Comparison of ENCODE assay signal across 18 cellular contexts in the genomic region with DNA sequence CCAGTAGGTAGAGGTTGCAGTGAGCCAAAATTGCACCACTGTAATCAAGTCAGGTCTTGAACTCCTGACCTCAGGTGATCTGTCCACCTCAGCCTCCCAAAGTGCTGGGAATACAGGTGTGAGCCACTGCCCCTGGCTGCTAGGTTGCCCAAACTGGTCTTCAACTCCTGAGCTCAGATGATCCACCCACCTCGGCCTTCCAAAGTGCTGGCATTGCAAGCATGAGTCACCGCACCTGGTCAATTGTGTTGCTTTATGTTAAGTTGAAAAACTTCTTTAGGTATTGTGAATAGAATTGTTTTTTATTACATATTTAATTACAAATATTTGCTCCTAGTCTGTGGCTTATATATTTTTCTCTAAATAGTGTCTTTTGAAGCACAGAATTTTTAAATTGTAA.
"Had no signal": no experiment of that assay in that cellular context is flagged by ENCODE, and none has a peak within 500 bp of the region (broad histone marks: within the 10 kb centered on the region; RNA-seq: fewer than 3 reads in every experiment).

No MANE protein-coding gene starts in this region.

- H3K4me1 ChIP-seq: heart left ventricle, testis, tibial nerve had no signal

- H3K27ac ChIP-seq: heart left ventricle, testis, tibial nerve had no signal

- H3K36me3 ChIP-seq: heart left ventricle, tibial nerve had no signal

- H3K27ac Mint-ChIP-seq: dendritic cell treated with granulocyte-macrophage colony-stimulating factor and Interleukin-4, amounts not matched to agents 40 ng/mL and 50 ng/mL, for 4 days; effector memory CD8-positive, alpha-beta T cell; naive thymus-derived CD8-positive, alpha-beta T cell; stimulated activated naive B cell treated with anti-CD40 and anti-IgM and Interleukin-4, amounts not matched to agents 10 μg/mL and 1 μg/mL and 100 μg/mL, for 72 hours had no signal

- H3K9me3 Mint-ChIP-seq: dendritic cell treated with granulocyte-macrophage colony-stimulating factor and Interleukin-4, amounts not matched to agents 40 ng/mL and 50 ng/mL, for 4 days; effector memory CD8-positive, alpha-beta T cell; stimulated activated naive B cell treated with anti-CD40 and anti-IgM and Interleukin-4, amounts not matched to agents 10 μg/mL and 1 μg/mL and 100 μg/mL, for 72 hours; stimulated activated naive CD8-positive, alpha-beta T cell treated with anti-CD3 and anti-CD28 coated beads, Interleukin-15, amount 100 ng/mL, for 72 hours had no signal

- H3K9me3 ChIP-seq: mucosa of descending colon, testis had no signal

- H3K4me3 Mint-ChIP-seq: dendritic cell treated with granulocyte-macrophage colony-stimulating factor and Interleukin-4, amounts not matched to agents 40 ng/mL and 50 ng/mL, for 4 days; effector memory CD8-positive, alpha-beta T cell; naive thymus-derived CD8-positive, alpha-beta T cell; stimulated activated naive B cell treated with anti-CD40 and anti-IgM and Interleukin-4, amounts not matched to agents 10 μg/mL and 1 μg/mL and 100 μg/mL, for 72 hours; stimulated activated naive CD8-positive, alpha-beta T cell treated with anti-CD3 and anti-CD28 coated beads, Interleukin-15, amount 100 ng/mL, for 72 hours had no signal

- ATAC-seq: effector memory CD8-positive, alpha-beta T cell; heart left ventricle; left colon; left ventricle myocardium superior; mucosa of descending colon; naive thymus-derived CD8-positive, alpha-beta T cell; sciatic nerve; stimulated activated naive B cell treated with anti-CD40 and anti-IgM and Interleukin-4, amounts not matched to agents 10 μg/mL and 1 μg/mL and 100 μg/mL, for 72 hours; stimulated activated naive CD8-positive, alpha-beta T cell treated with anti-CD3 and anti-CD28 coated beads, Interleukin-15, amount 100 ng/mL, for 72 hours had no signal

- H3K4me3 ChIP-seq: heart left ventricle, lung, mucosa of descending colon, testis, tibial nerve had no signal

- H3K27me3 ChIP-seq: testis, tibial nerve had no signal

- DNase-seq: effector memory CD8-positive, alpha-beta T cell; foreskin melanocyte; heart left ventricle; hippocampal formation; left colon; left ventricle myocardium superior; mucosa of descending colon; naive thymus-derived CD8-positive, alpha-beta T cell; posterior cingulate gyrus; stimulated activated CD4-positive, alpha-beta T cell treated with anti-CD3 and anti-CD28 coated beads, Interleukin-2, amount 100 ng/mL, for 24 hours; stimulated activated CD4-positive, alpha-beta T cell treated with anti-CD3 and anti-CD28 coated beads, Interleukin-4, amount 100 ng/mL, for 4 hours; stimulated activated naive B cell treated with anti-CD40 and anti-IgM and Interleukin-4, amounts not matched to agents 10 μg/mL and 1 μg/mL and 100 μg/mL, for 72 hours; stimulated activated naive CD8-positive, alpha-beta T cell treated with anti-CD3 and anti-CD28 coated beads, Interleukin-15, amount 100 ng/mL, for 72 hours; testis had no signal

- H3K36me3 Mint-ChIP-seq: naive thymus-derived CD8-positive, alpha-beta T cell; stimulated activated naive B cell treated with anti-CD40 and anti-IgM and Interleukin-4, amounts not matched to agents 10 μg/mL and 1 μg/mL and 100 μg/mL, for 72 hours had no signal
